ENCODE assay signal across 1 cellular context in the genomic region with DNA sequence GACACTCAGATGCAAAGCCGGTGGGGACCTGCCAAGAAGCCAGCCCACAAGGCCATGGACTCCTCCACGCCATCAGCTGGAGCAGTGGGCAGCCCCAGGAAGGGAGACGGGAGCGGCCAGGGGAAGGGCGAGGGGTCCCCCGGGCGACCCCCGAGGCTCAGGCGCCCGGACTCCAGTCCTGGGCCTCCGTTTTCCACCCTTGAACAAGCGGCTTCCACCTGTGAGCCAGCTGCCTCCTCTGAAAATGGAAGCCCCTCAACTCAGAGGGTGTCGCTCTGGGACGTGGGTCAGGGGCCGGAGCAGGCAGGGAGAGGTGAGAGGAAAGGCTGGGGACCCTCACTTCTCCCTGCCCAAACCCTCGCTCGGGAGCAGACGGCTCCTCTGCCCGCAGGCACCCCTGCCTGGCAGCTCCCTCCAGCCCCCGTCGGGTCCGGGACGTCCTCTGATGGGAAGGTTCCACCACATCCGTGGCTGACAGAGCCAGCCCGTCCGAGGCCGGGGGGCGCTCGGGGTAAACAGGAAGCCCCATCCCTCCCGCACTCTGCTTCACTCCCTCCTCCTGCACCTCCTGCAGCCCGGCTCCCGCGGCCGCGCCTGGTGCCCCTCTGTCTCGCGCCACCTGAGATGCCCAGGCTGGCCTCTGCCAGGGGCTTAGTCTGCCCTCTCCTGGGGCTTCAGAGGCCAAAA.
TF ChIP-seq lines count a peak whose summit lies in the region.

No MANE protein-coding gene starts in this region.

TF ChIP-seq in endothelial cell of umbilical vein, 7 proteins besides CTCF, POLR2A, EP300 and RAD21:
- TF ChIP-seq, protein P1, sequence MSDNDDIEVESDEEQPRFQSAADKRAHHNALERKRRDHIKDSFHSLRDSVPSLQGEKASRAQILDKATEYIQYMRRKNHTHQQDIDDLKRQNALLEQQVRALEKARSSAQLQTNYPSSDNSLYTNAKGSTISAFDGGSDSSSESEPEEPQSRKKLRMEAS (IDR thresholded peaks at IDR 0.05; ENCODE audit: insufficient read depth, insufficient read length), result no peak
- TF ChIP-seq FOS (IDR thresholded peaks at IDR 0.05; ENCODE audit: borderline replicate concordance, insufficient read depth, low read length) (no peak), JUN (IDR thresholded peaks at IDR 0.05; ENCODE audit: borderline replicate concordance, insufficient read depth, insufficient read length, low read depth) (no peak), EZH2 (IDR thresholded peaks at IDR 0.05; ENCODE audit: borderline replicate concordance, low read depth, low read length, severe bottlenecking) (no peak), GATA2 (IDR thresholded peaks at IDR 0.05; ENCODE audit: insufficient read depth, insufficient read length, low read depth, low read length) (no peak), MYC (IDR thresholded peaks at IDR 0.05; ENCODE audit: low read depth, low read length) (no peak), POLR2AphosphoS5 (IDR thresholded peaks at IDR 0.05; ENCODE audit: insufficient read depth, low read depth, low read length) (no peak)
TF ChIP-seq in endothelial cell of umbilical vein: peak in this region for 0.
